In the genomic region with DNA sequence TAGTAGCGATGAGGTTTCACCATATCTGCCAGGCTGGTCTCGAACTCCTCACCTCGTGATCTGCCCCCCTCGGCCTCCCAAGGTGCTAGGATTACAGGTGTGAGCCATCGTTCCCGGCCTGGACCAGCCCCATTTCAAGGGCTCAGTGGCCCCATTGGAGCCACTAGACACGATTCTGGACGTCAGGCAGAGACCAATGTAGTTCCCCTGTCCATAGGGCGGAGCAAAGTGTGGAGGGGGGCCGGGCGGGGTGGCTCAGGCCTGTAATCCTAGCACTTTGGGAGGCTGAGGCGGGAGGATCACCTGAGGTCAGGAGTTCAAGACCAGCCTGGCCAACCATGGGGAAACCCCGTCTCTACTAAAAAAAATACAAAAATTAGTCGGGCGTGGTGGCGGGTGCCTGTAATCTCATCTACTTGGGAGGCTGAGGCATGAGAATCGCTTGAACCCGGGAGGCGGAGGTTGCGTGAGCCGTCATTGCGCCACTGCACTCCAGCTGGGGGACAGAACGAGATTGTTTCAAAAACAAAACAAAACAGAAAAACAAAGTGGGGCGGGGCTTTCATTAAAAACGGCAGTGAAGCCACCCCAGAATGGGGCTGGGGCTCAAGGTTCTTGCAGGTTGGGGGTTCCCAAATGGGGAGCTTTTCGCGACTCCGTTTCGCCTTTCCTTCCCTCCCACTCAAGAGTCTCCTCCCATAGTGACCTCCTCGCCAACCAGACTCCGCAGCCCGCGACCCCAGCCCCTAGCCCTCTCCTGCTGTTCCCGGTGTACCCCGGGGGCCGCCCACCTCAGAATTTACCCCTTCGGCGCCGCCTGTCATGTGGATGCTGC, we compare ENCODE assay signal across 1 cellular context.
TF ChIP-seq lines count a peak whose summit lies in the region.

No MANE protein-coding gene starts in this region.

TF ChIP-seq in GM23338, 12 proteins besides CTCF, POLR2A, EP300 and RAD21 (continued from another document):
- TF ChIP-seq ZNF331 (CRISPR knock-in tag; IDR thresholded peaks at IDR 0.05; ENCODE audit: low read depth) (no peak), NANOG (IDR thresholded peaks at IDR 0.05; ENCODE audit: borderline replicate concordance) (no peak), STAT1 (IDR thresholded peaks at IDR 0.05; ENCODE audit: unreplicated experiment) (no peak), POLR2AphosphoS5 (IDR thresholded peaks at IDR 0.05; ENCODE audit: low read depth) (no peak), EZH2 (IDR thresholded peaks at IDR 0.05; ENCODE audit: low read depth, unreplicated experiment) (no peak)
- TF ChIP-seq, protein P1, sequence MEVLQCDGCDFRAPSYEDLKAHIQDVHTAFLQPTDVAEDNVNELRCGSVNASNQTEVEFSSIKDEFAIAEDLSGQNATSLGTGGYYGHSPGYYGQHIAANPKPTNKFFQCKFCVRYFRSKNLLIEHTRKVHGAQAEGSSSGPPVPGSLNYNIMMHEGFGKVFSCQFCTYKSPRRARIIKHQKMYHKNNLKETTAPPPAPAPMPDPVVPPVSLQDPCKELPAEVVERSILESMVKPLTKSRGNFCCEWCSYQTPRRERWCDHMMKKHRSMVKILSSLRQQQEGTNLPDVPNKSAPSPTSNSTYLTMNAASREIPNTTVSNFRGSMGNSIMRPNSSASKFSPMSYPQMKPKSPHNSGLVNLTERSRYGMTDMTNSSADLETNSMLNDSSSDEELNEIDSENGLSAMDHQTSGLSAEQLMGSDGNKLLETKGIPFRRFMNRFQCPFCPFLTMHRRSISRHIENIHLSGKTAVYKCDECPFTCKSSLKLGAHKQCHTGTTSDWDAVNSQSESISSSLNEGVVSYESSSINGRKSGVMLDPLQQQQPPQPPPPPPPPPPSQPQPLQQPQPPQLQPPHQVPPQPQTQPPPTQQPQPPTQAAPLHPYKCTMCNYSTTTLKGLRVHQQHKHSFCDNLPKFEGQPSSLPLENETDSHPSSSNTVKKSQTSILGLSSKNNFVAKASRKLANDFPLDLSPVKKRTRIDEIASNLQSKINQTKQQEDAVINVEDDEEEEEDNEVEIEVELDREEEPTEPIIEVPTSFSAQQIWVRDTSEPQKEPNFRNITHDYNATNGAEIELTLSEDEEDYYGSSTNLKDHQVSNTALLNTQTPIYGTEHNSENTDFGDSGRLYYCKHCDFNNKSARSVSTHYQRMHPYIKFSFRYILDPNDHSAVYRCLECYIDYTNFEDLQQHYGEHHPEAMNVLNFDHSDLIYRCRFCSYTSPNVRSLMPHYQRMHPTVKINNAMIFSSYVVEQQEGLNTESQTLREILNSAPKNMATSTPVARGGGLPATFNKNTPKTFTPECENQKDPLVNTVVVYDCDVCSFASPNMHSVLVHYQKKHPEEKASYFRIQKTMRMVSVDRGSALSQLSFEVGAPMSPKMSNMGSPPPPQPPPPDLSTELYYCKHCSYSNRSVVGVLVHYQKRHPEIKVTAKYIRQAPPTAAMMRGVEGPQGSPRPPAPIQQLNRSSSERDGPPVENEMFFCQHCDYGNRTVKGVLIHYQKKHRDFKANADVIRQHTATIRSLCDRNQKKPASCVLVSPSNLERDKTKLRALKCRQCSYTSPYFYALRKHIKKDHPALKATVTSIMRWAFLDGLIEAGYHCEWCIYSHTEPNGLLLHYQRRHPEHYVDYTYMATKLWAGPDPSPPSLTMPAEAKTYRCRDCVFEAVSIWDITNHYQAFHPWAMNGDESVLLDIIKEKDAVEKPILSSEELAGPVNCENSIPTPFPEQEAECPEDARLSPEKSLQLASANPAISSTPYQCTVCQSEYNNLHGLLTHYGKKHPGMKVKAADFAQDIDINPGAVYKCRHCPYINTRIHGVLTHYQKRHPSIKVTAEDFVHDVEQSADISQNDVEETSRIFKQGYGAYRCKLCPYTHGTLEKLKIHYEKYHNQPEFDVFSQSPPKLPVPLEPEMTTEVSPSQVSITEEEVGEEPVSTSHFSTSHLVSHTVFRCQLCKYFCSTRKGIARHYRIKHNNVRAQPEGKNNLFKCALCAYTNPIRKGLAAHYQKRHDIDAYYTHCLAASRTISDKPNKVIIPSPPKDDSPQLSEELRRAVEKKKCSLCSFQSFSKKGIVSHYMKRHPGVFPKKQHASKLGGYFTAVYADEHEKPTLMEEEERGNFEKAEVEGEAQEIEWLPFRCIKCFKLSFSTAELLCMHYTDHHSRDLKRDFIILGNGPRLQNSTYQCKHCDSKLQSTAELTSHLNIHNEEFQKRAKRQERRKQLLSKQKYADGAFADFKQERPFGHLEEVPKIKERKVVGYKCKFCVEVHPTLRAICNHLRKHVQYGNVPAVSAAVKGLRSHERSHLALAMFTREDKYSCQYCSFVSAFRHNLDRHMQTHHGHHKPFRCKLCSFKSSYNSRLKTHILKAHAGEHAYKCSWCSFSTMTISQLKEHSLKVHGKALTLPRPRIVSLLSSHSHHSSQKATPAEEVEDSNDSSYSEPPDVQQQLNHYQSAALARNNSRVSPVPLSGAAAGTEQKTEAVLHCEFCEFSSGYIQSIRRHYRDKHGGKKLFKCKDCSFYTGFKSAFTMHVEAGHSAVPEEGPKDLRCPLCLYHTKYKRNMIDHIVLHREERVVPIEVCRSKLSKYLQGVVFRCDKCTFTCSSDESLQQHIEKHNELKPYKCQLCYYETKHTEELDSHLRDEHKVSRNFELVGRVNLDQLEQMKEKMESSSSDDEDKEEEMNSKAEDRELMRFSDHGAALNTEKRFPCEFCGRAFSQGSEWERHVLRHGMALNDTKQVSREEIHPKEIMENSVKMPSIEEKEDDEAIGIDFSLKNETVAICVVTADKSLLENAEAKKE (CRISPR knock-in tag; IDR thresholded peaks at IDR 0.05): no peak
